29 cellular contexts compared by ENCODE assay signal in the genomic region with DNA sequence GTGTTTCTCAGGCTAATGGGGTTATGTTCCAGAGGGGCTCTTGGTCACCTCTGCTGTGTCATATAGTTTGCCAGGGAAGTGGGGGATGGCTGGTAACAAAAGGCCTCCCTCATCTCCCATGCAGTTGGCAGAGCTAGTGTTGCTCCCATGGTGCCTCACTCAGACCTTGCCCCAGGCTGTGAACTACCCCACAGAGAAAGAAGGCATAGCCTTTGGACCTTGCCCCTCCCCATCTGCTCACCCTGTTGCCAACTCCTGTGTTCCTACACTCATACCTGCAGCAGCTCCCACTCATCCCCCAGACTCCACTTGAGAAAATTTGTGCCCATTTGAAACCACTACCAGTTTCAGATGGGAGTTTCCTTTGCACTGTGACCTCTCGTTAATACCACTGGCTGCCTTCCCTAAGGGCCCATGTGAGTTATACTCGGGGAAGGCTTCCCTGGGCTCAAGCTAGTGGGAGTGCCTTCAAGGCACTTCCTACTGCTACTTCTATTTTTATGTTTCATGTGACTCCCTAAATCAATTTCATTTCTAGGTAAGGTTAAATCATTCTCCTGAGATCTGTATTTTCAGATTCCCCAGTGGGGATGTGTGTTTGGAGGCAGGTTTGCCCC. TPM values are rescaled to one million over a fixed set of nuclear protein-coding genes. Genes with fewer than 3 reads are reported as not detected.
DNase-seq lines count a peak whose midpoint lies in the region; ATAC-seq, FAIRE-seq and TF ChIP-seq lines count a peak whose summit lies in the region.
"Had no signal": no experiment of that assay in that cellular context is flagged by ENCODE, and none has a peak within 500 bp of the region (broad histone marks: within the 10 kb centered on the region; RNA-seq: fewer than 3 reads in every experiment).

No MANE protein-coding gene starts in this region.

- H3K27ac ChIP-seq in HepG2 (ENCODE audit: extremely low read length, insufficient read depth, low read length) = no peak overlapping the region
- H3K27ac ChIP-seq: 22Rv1, KMS-11, Peyer's patch, SK-N-MC had no signal

- peaks cover 58% of the 10 kb centered on the region for H3K9me3 Mint-ChIP-seq in progenitor cell of endocrine pancreas (ENCODE audit: low read depth)

- no peaks in the 10 kb centered on the region for H3K4me1 Mint-ChIP-seq in progenitor cell of endocrine pancreas (ENCODE audit: low read depth)
- H3K4me1 Mint-ChIP-seq: CD14-positive monocyte; CD8-positive, alpha-beta memory T cell; GM23338 had no signal

- no peaks in the 10 kb centered on the region for H3K79me2 ChIP-seq in HepG2 (ENCODE audit: insufficient read depth, low read length)

- H3K27me3 Mint-ChIP-seq in progenitor cell of endocrine pancreas = no peaks in the 10 kb centered on the region
- H3K27me3 Mint-ChIP-seq: IgD-negative memory B cell had no signal

- H3K36me3 ChIP-seq in bronchial epithelial cell (ENCODE audit: control insufficient read depth, insufficient read depth, low read length) = no peaks in the 10 kb centered on the region
- no peaks in the 10 kb centered on the region for H3K36me3 ChIP-seq in HepG2 (replicated peaks in 1 of 2; ENCODE audit: control insufficient read depth in 1 of 2, insufficient read depth in 2 of 2, low read length in 2 of 2)
- H3K36me3 ChIP-seq: BE2C, Peyer's patch had no signal

- H3K27me3 ChIP-seq in bronchial epithelial cell (ENCODE audit: control insufficient read depth, insufficient read depth, low read length) (no peaks in the 10 kb centered on the region), HepG2 (ENCODE audit: control insufficient read depth in 1 of 2, insufficient read depth in 2 of 2, low read length in 2 of 2) (no peaks in the 10 kb centered on the region)
- H3K27me3 ChIP-seq: BE2C, Peyer's patch had no signal

- TF ChIP-seq POLR2A in HepG2 (IDR thresholded peaks at IDR 0.05; ENCODE audit: insufficient read depth in 1 of 2, low read depth in 2 of 2, low read length in 2 of 2) = no peak

- intact Hi-C loops in HepG2 (cut with micrococcal nuclease; ENCODE audit: unreplicated experiment) = no loop called here

- DNase-seq in LoVo (ENCODE audit: low spot score) (peak; percentile 7), bronchial epithelial cell (ENCODE audit: low read depth) (no peak), HepG2 (ENCODE audit: low spot score) (no peak), progenitor cell of endocrine pancreas (ENCODE audit: low spot score, unreplicated experiment) (no peak), 8988T (no peak), iPS-NIHi11 (ENCODE audit: low spot score) (no peak), kidney glomerular epithelial cell (lab: John Stamatoyannopoulos, UW) (no peak)
- DNase-seq: ACHN; BE2C; CD8-positive, alpha-beta memory T cell; DMS 273 treated with DMSO at 0.1 percent for 48 hours; DMS79; EL; GDM1; H9; NCI-H1092 treated with DMSO at 0.1 percent for 48 hours; NCI-H1436; NCI-H1930; NCI-H526 treated with DMSO at 0.1 percent for 48 hours; OCI-M1; SIG-M5 had no signal

- H2AFZ ChIP-seq in HepG2 (ENCODE audit: low read length) = no peak overlapping the region
- H2AFZ ChIP-seq: GM23338 had no signal

- no peak overlapping the region for H3K9ac ChIP-seq in HepG2 (ENCODE audit: insufficient read depth, low read depth, low read length)
- H3K9ac ChIP-seq: KMS-11 had no signal

- TF ChIP-seq CTCF in bronchial epithelial cell (IDR thresholded peaks at IDR 0.05; ENCODE audit: insufficient read depth, low read length, severe bottlenecking) = no peak
- no peak for TF ChIP-seq CTCF in HepG2 (CRISPR knock-in tag; IDR thresholded peaks at IDR 0.05)
- no peak for TF ChIP-seq CTCF in progenitor cell of endocrine pancreas (IDR thresholded peaks at IDR 0.05; ENCODE audit: unreplicated experiment)

- BruUV-seq in HepG2 (replicated peaks; lab: Mats Ljungman, UMichigan) = no TSS peak

- no peaks in the 10 kb centered on the region for H4K20me1 ChIP-seq in HepG2 (ENCODE audit: insufficient read depth, low read length)

- peaks cover 10% of the 10 kb centered on the region for H3K4me1 ChIP-seq in HepG2 (ENCODE audit: insufficient read depth, low read length)
- H3K4me1 ChIP-seq: BE2C, Peyer's patch had no signal

- POLR2A ChIA-PET in HepG2 (lab: Yijun Ruan, JAX) = no interaction called here

- peak; percentile 52 for FAIRE-seq in bronchial epithelial cell (lab: Jason Lieb, UNC)
- FAIRE-seq in HepG2 (lab: Jason Lieb, UNC) = no peak
- FAIRE-seq: GM12878 had no signal

- no peak overlapping the region for H3K4me3 Mint-ChIP-seq in progenitor cell of endocrine pancreas (ENCODE audit: low read depth)
- H3K4me3 Mint-ChIP-seq: CD14-positive monocyte; CD8-positive, alpha-beta memory T cell; GM23338; H9 had no signal

- CTCF ChIA-PET in HepG2 (lab: Yijun Ruan, JAX; ENCODE audit: low intra/inter-chr PET ratio, low total read pairs) = no interaction called here

- H3K27ac Mint-ChIP-seq in progenitor cell of endocrine pancreas = peak overlapping the region; percentile 76
- H3K27ac Mint-ChIP-seq: CD8-positive, alpha-beta memory T cell; GM23338; H9; IgD-negative memory B cell had no signal

- peaks cover 29% of the 10 kb centered on the region for H3K36me3 Mint-ChIP-seq in progenitor cell of endocrine pancreas (ENCODE audit: insufficient read depth)
- H3K36me3 Mint-ChIP-seq: CD14-positive monocyte had no signal

- H3K9me3 ChIP-seq in HepG2 (ENCODE audit: low read length) = no peaks in the 10 kb centered on the region; the same call in 1 of the 2 replicates
- H3K9me3 ChIP-seq: BE2C had no signal

- in situ Hi-C loops in HepG2 (cut with HindIII; ENCODE audit: extremely low pct_ligation_motif_present, low pct_unique_long_range_greater_than_20kb) = no loop called here

- H3K4me3 ChIP-seq in bronchial epithelial cell (ENCODE audit: low read depth, low read length) (no peak overlapping the region), HepG2 (replicated peaks in 1 of 3; ENCODE audit: insufficient read depth in 1 of 3, low read depth in 2 of 3, low read length in 3 of 3) (no peak overlapping the region)
- H3K4me3 ChIP-seq: GM12878, GM23338, Peyer's patch, SK-N-MC had no signal

- no peak for TF ChIP-seq EP300 in HepG2 (IDR thresholded peaks at IDR 0.05; ENCODE audit: low read depth in 2 of 2, low read length in 2 of 2)
- no peak for TF ChIP-seq EP300 in HepG2 (CRISPR knock-in tag; IDR thresholded peaks at IDR 0.05; ENCODE audit: borderline replicate concordance)

- ATAC-seq in HepG2 = peak; percentile 88
- ATAC-seq: GM12878, GM23338 had no signal

- H3K4me2 ChIP-seq in HepG2 (ENCODE audit: low read depth, low read length) = peak overlapping the region; percentile 36
- H3K4me2 ChIP-seq: GM23338, KMS-11 had no signal

- TF ChIP-seq RAD21 in HepG2 (CRISPR knock-in tag; IDR thresholded peaks at IDR 0.05) = no peak

- 7% methylated on average over 2 of the region's 2 CpGs for WGBS in HepG2 (ENCODE audit: low lambda C conversion rate)

TF ChIP-seq in HepG2, 621 proteins besides CTCF, POLR2A, EP300 and RAD21 (continues in another document):
- TF ChIP-seq CBX5 (CRISPR knock-in tag; IDR thresholded peaks at IDR 0.05; ENCODE audit: borderline replicate concordance) = no peak
- TF ChIP-seq, protein P1, sequence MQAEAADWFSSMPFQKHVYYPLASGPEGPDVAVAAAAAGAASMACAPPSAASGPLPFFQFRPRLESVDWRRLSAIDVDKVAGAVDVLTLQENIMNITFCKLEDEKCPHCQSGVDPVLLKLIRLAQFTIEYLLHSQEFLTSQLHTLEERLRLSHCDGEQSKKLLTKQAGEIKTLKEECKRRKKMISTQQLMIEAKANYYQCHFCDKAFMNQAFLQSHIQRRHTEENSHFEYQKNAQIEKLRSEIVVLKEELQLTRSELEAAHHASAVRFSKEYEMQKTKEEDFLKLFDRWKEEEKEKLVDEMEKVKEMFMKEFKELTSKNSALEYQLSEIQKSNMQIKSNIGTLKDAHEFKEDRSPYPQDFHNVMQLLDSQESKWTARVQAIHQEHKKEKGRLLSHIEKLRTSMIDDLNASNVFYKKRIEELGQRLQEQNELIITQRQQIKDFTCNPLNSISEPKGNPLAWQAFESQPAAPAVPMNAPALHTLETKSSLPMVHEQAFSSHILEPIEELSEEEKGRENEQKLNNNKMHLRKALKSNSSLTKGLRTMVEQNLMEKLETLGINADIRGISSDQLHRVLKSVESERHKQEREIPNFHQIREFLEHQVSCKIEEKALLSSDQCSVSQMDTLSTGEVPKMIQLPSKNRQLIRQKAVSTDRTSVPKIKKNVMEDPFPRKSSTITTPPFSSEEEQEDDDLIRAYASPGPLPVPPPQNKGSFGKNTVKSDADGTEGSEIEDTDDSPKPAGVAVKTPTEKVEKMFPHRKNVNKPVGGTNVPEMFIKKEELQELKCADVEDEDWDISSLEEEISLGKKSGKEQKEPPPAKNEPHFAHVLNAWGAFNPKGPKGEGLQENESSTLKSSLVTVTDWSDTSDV (CRISPR knock-in tag; IDR thresholded peaks at IDR 0.05) = no peak
- TF ChIP-seq POGZ (CRISPR knock-in tag; IDR thresholded peaks at IDR 0.05) = no peak
- TF ChIP-seq ZNF777 (CRISPR knock-in tag; IDR thresholded peaks at IDR 0.05) = no peak

RNA-seq across cellular contexts. Expression of a gene that starts 25.3 kb away (rescaled TPM):
- total RNA-seq in bronchial epithelial cell (171 and 219 TPM in 2 replicates), HepG2 (2016; rRNA removed; fragmentation: Illumina TruSeq; extraction: Trizol) (217 and 344 TPM in 2 replicates), progenitor cell of endocrine pancreas (113 and 125 TPM in 2 replicates)
- total RNA-seq in HepG2 (2016; cell fraction: cytosol; rRNA removed; fragmentation: Illumina TruSeq; extraction: Trizol; ENCODE audit: low read depth) = 22.5 and 24.4 TPM in 2 replicates
- total RNA-seq in HepG2 (2016; cell fraction: insoluble cytoplasmic fraction; rRNA removed; fragmentation: Illumina TruSeq; extraction: Trizol) = 219 and 334 TPM in 2 replicates
- 46.5 and 54.3 TPM in 2 replicates for total RNA-seq in HepG2 (2016; cell fraction: membrane; rRNA removed; fragmentation: Illumina TruSeq; extraction: Trizol)
- 136 and 143 TPM in 2 replicates for total RNA-seq in HepG2 (2016; cell fraction: nucleus; rRNA removed; fragmentation: Illumina TruSeq; extraction: Trizol)
- 69.8 and 83.3 TPM in 2 replicates for polyA plus RNA-seq in HepG2 (2011; rRNA removed)
- polyA plus RNA-seq in HepG2 (2011; cell fraction: cytosol; rRNA removed) = 43.9 and 56.1 TPM in 2 replicates
- 68.8 and 75.9 TPM in 2 replicates for polyA plus RNA-seq in HepG2 (2011; cell fraction: nucleus; rRNA removed)
- 73.1 and 86.5 TPM in 2 replicates for polyA plus RNA-seq in HepG2 (2012)
- 7.4 and 8.5 TPM in 2 replicates for polyA plus RNA-seq in HepG2 (2016; cell fraction: cytosol; fragmentation: Illumina TruSeq; extraction: Trizol; ENCODE audit: low read depth)
- 223 and 229 TPM in 2 replicates for polyA plus RNA-seq in HepG2 (2016; cell fraction: insoluble cytoplasmic fraction; fragmentation: Illumina TruSeq; extraction: Trizol; ENCODE audit: low read depth)
- 17.5 and 20.2 TPM in 2 replicates for polyA plus RNA-seq in HepG2 (2016; cell fraction: membrane; fragmentation: Illumina TruSeq; extraction: Trizol; ENCODE audit: low read depth)
- polyA plus RNA-seq in HepG2 (2016; cell fraction: nucleus; fragmentation: Illumina TruSeq; extraction: Trizol; ENCODE audit: insufficient read depth, low read depth) = 104 and 124 TPM in 2 replicates
- 88.1 and 105 TPM in 2 replicates for polyA minus RNA-seq in HepG2 (2011; rRNA and poly(A)+ RNA removed; ENCODE audit: low replicate concordance)
- 81.4 and 88.0 TPM in 2 replicates for polyA minus RNA-seq in HepG2 (2011; cell fraction: cytosol; rRNA and poly(A)+ RNA removed)
- polyA minus RNA-seq in HepG2 (2011; cell fraction: nucleus; rRNA and poly(A)+ RNA removed) = 208 and 229 TPM in 2 replicates
